17 cellular contexts compared by ENCODE assay signal in genomic region chr18:56148373-56148772, GRCh38.
DNase-seq lines count a peak whose midpoint lies in the region; ATAC-seq and TF ChIP-seq lines count a peak whose summit lies in the region.
"Had no signal": no experiment of that assay in that cellular context is flagged by ENCODE, and none has a peak within 500 bp of the region (broad histone marks: within the 10 kb centered on the region; RNA-seq: fewer than 3 reads in every experiment).

No MANE protein-coding gene starts in this region.

- H3K4me1 ChIP-seq in foreskin keratinocyte (peaks cover 20% of the 10 kb centered on the region), right lobe of liver (no peaks in the 10 kb centered on the region)

- TF ChIP-seq POLR2A in right lobe of liver (IDR thresholded peaks at IDR 0.05): no peak

- peaks cover 1% of the 10 kb centered on the region for H3K27me3 Mint-ChIP-seq in activated naive CD8-positive, alpha-beta T cell treated with anti-CD3 and anti-CD28 coated beads, Interleukin-2, amount 50 U/mL, for 24 hours

- H3K27ac ChIP-seq in foreskin keratinocyte (no peak overlapping the region), right lobe of liver (no peak overlapping the region)
- H3K27ac ChIP-seq: KMS-11 had no signal

- DNase-seq in A172 (ENCODE audit: low spot score) (peak; percentile 50), HCEC 1CT (peak; percentile 92), foreskin keratinocyte (peak; percentile 31 to 56), NCI-H2107 treated with DMSO at 0.1 percent for 48 hours (lab: John Stamatoyannopoulos, UW; ENCODE audit: unreplicated experiment) (no peak), GM20000 (ENCODE audit: low spot score) (no peak), right lobe of liver (no peak)
- DNase-seq in activated naive CD8-positive, alpha-beta T cell treated with anti-CD3 and anti-CD28 coated beads, Interleukin-2, amount 50 U/mL, for 24 hours: no peak
- DNase-seq: activated CD8-positive, alpha-beta memory T cell treated with anti-CD3 and anti-CD28 coated beads for 24 hours; activated gamma-delta T cell treated with Interleukin-2 at 50 U/mL for 16 hours; DMS153; NCI-H1930; NCI-H774; Right ventricle myocardium superior; stimulated activated CD4-positive, alpha-beta T cell treated with anti-CD3 and anti-CD28 coated beads, Interleukin-15, amount 100 ng/mL, for 24 hours had no signal

- TF ChIP-seq CTCF in foreskin keratinocyte (conservative IDR thresholded peaks at IDR 0.05) (no peak), GM20000 (IDR thresholded peaks at IDR 0.05; ENCODE audit: extremely low read depth, missing control alignments) (no peak), right lobe of liver (IDR thresholded peaks at IDR 0.05) (no peak)

- H3K4me3 ChIP-seq in right lobe of liver: no peak overlapping the region

- H3K27ac Mint-ChIP-seq in activated naive CD8-positive, alpha-beta T cell treated with anti-CD3 and anti-CD28 coated beads, Interleukin-2, amount 50 U/mL, for 24 hours: no peak overlapping the region
- H3K27ac Mint-ChIP-seq: mesothelial cell of epicardium had no signal

- H3K9me3 ChIP-seq in right lobe of liver: no peaks in the 10 kb centered on the region

- H3K36me3 ChIP-seq in right lobe of liver: no peaks in the 10 kb centered on the region

- no peak overlapping the region for H3K4me3 Mint-ChIP-seq in activated naive CD8-positive, alpha-beta T cell treated with anti-CD3 and anti-CD28 coated beads, Interleukin-2, amount 50 U/mL, for 24 hours
- H3K4me3 Mint-ChIP-seq: mesothelial cell of epicardium had no signal

- no peaks in the 10 kb centered on the region for H3K9me3 Mint-ChIP-seq in activated naive CD8-positive, alpha-beta T cell treated with anti-CD3 and anti-CD28 coated beads, Interleukin-2, amount 50 U/mL, for 24 hours

- intact Hi-C loops in right lobe of liver (cut with DNase I): no loop called here

- no peaks in the 10 kb centered on the region for H3K36me3 Mint-ChIP-seq in activated naive CD8-positive, alpha-beta T cell treated with anti-CD3 and anti-CD28 coated beads, Interleukin-2, amount 50 U/mL, for 24 hours (ENCODE audit: low read depth)
- H3K36me3 Mint-ChIP-seq: mesothelial cell of epicardium had no signal

- H3K27me3 ChIP-seq in foreskin keratinocyte (no peaks in the 10 kb centered on the region), right lobe of liver (no peaks in the 10 kb centered on the region)

- ATAC-seq in activated naive CD8-positive, alpha-beta T cell treated with anti-CD3 and anti-CD28 coated beads, Interleukin-2, amount 50 U/mL, for 24 hours: peak; percentile 49
- ATAC-seq in foreskin keratinocyte (peak; percentile 64), right lobe of liver (no peak), GM19324 (IDR thresholded peaks at IDR 0.05; ENCODE audit: low FRiP score, unreplicated experiment) (no peak)

- no peaks in the 10 kb centered on the region for H3K4me1 Mint-ChIP-seq in activated naive CD8-positive, alpha-beta T cell treated with anti-CD3 and anti-CD28 coated beads, Interleukin-2, amount 50 U/mL, for 24 hours
- H3K4me1 Mint-ChIP-seq: mesothelial cell of epicardium had no signal

Comparison
In these comparisons a context has a peak if more than half of its experiments do, and no peak if none do; other contexts are left out.
1. DNase-seq: peak in A172 (single experiment), HCEC 1CT (single experiment) and foreskin keratinocyte (2 of 2); none in activated naive CD8-positive, alpha-beta T cell treated with anti-CD3 and anti-CD28 coated beads, Interleukin-2, amount 50 U/mL, for 24 hours (single experiment), NCI-H2107 treated with DMSO at 0.1 percent for 48 hours (single experiment), GM20000 (single experiment) and right lobe of liver (0 of 3).
2. ATAC-seq: peak in activated naive CD8-positive, alpha-beta T cell treated with anti-CD3 and anti-CD28 coated beads, Interleukin-2, amount 50 U/mL, for 24 hours (single experiment) and foreskin keratinocyte (single experiment); none in right lobe of liver (0 of 4) and GM19324 (single experiment).